In genomic region chr7:24133691-24134090, GRCh38 we compare ENCODE assay signal across 23 cellular contexts.
DNase-seq lines count a peak whose midpoint lies in the region; ATAC-seq and TF ChIP-seq lines count a peak whose summit lies in the region.
"Had no signal": no experiment of that assay in that cellular context is flagged by ENCODE, and none has a peak within 500 bp of the region (broad histone marks: within the 10 kb centered on the region; RNA-seq: fewer than 3 reads in every experiment).

No MANE protein-coding gene starts in this region.

- TF ChIP-seq POLR2A in testis (IDR thresholded peaks at IDR 0.05) (no peak), GM18505 (IDR thresholded peaks at IDR 0.05; ENCODE audit: borderline replicate concordance, extremely low read depth, insufficient read depth, insufficient read length) (no peak)

- no peaks in the 10 kb centered on the region for H3K4me1 ChIP-seq in testis
- H3K4me1 ChIP-seq: A549, upper lobe of left lung had no signal

- no peak overlapping the region for H3K4me3 Mint-ChIP-seq in activated naive CD8-positive, alpha-beta T cell treated with anti-CD3 and anti-CD28 coated beads, Interleukin-2, amount 10 ng/mL, durations not matched to agents 7 days and 5 days
- H3K4me3 Mint-ChIP-seq in activated naive CD8-positive, alpha-beta T cell treated with anti-CD3 and anti-CD28 coated beads, Interleukin-2, amount 50 U/mL, for 24 hours: no peak overlapping the region
- no peak overlapping the region for H3K4me3 Mint-ChIP-seq in memory B cell
- H3K4me3 Mint-ChIP-seq: activated T-helper 17 cell treated with anti-CD3 and anti-CD28 coated beads, Interleukin-2, amount 50 U/mL, for 72 hours; GM23338; neural progenitor cell had no signal

- no peak overlapping the region for H3K27ac ChIP-seq in testis
- H3K27ac ChIP-seq: A549, C4-2B, neural progenitor cell, spleen, upper lobe of left lung had no signal

- peak; percentile 56 for ATAC-seq in activated naive CD8-positive, alpha-beta T cell treated with anti-CD3 and anti-CD28 coated beads, Interleukin-2, amount 10 ng/mL, durations not matched to agents 7 days and 5 days (ENCODE audit: low read depth)
- no peak for ATAC-seq in activated naive CD8-positive, alpha-beta T cell treated with anti-CD3 and anti-CD28 coated beads, Interleukin-2, amount 50 U/mL, for 24 hours
- ATAC-seq in GM21423 (IDR thresholded peaks at IDR 0.05; ENCODE audit: unreplicated experiment): peak; percentile 48
- ATAC-seq in HG03139 (IDR thresholded peaks at IDR 0.05; ENCODE audit: unreplicated experiment): peak; percentile 44
- ATAC-seq in memory B cell (ENCODE audit: low read depth): peak; percentile 63
- ATAC-seq in GM18505 (IDR thresholded peaks at IDR 0.05; ENCODE audit: unreplicated experiment): no peak
- ATAC-seq: A549; activated T-helper 17 cell treated with anti-CD3 and anti-CD28 coated beads, Interleukin-2, amount 50 U/mL, for 72 hours; GM23338; left colon; Panc1 had no signal

- no peaks in the 10 kb centered on the region for H3K27me3 ChIP-seq in testis
- H3K27me3 ChIP-seq: neural progenitor cell, spleen, upper lobe of left lung had no signal

- no peak for DNase-seq in activated naive CD8-positive, alpha-beta T cell treated with anti-CD3 and anti-CD28 coated beads, Interleukin-2, amount 10 ng/mL, durations not matched to agents 7 days and 5 days
- DNase-seq in activated naive CD8-positive, alpha-beta T cell treated with anti-CD3 and anti-CD28 coated beads, Interleukin-2, amount 50 U/mL, for 24 hours: no peak
- DNase-seq in memory B cell (ENCODE audit: low spot score in 2 of 2) (no peak), testis (no peak), medulla oblongata (ENCODE audit: extremely low spot score) (no peak)
- DNase-seq: dermis blood vessel endothelial cell; left colon; midbrain; NCI-H1436; NCI-H2171; NCI-H69; spleen; stimulated activated naive CD4-positive, alpha-beta T cell; upper lobe of left lung had no signal

- no peak overlapping the region for H3K4me3 ChIP-seq in testis
- H3K4me3 ChIP-seq: A549, GM23338, neural progenitor cell, spleen, upper lobe of left lung had no signal

- peaks cover 17% of the 10 kb centered on the region for H3K4me1 Mint-ChIP-seq in activated naive CD8-positive, alpha-beta T cell treated with anti-CD3 and anti-CD28 coated beads, Interleukin-2, amount 10 ng/mL, durations not matched to agents 7 days and 5 days
- H3K4me1 Mint-ChIP-seq in activated naive CD8-positive, alpha-beta T cell treated with anti-CD3 and anti-CD28 coated beads, Interleukin-2, amount 50 U/mL, for 24 hours: peaks cover 5% of the 10 kb centered on the region
- peaks cover 10% of the 10 kb centered on the region for H3K4me1 Mint-ChIP-seq in memory B cell
- H3K4me1 Mint-ChIP-seq: GM23338 had no signal

- no peaks in the 10 kb centered on the region for H3K36me3 ChIP-seq in testis (ENCODE audit: low read depth, missing control alignments)
- H3K36me3 ChIP-seq: neural progenitor cell, spleen, upper lobe of left lung had no signal

- H3K9me3 Mint-ChIP-seq in activated naive CD8-positive, alpha-beta T cell treated with anti-CD3 and anti-CD28 coated beads, Interleukin-2, amount 10 ng/mL, durations not matched to agents 7 days and 5 days: no peaks in the 10 kb centered on the region
- H3K9me3 Mint-ChIP-seq in activated naive CD8-positive, alpha-beta T cell treated with anti-CD3 and anti-CD28 coated beads, Interleukin-2, amount 50 U/mL, for 24 hours: no peaks in the 10 kb centered on the region
- H3K9me3 Mint-ChIP-seq in memory B cell: no peaks in the 10 kb centered on the region
- H3K9me3 Mint-ChIP-seq: activated T-helper 17 cell treated with anti-CD3 and anti-CD28 coated beads, Interleukin-2, amount 50 U/mL, for 72 hours; GM23338; neural progenitor cell had no signal

- no peaks in the 10 kb centered on the region for H3K9me3 ChIP-seq in testis
- H3K9me3 ChIP-seq: A549, spleen, upper lobe of left lung had no signal

- H3K36me3 Mint-ChIP-seq in activated naive CD8-positive, alpha-beta T cell treated with anti-CD3 and anti-CD28 coated beads, Interleukin-2, amount 10 ng/mL, durations not matched to agents 7 days and 5 days: no peaks in the 10 kb centered on the region
- H3K36me3 Mint-ChIP-seq in activated naive CD8-positive, alpha-beta T cell treated with anti-CD3 and anti-CD28 coated beads, Interleukin-2, amount 50 U/mL, for 24 hours (ENCODE audit: low read depth): no peaks in the 10 kb centered on the region
- H3K36me3 Mint-ChIP-seq in memory B cell: no peaks in the 10 kb centered on the region
- H3K36me3 Mint-ChIP-seq: neural progenitor cell had no signal

- WGBS in testis, 2 donors: 77 to 84% methylated on average over 4 of the region's 4 CpGs

- intact Hi-C loops in testis (cut with DNase I; ENCODE audit: low total_unique reads): no loop called here

- no peak overlapping the region for H3K27ac Mint-ChIP-seq in activated naive CD8-positive, alpha-beta T cell treated with anti-CD3 and anti-CD28 coated beads, Interleukin-2, amount 10 ng/mL, durations not matched to agents 7 days and 5 days
- no peak overlapping the region for H3K27ac Mint-ChIP-seq in activated naive CD8-positive, alpha-beta T cell treated with anti-CD3 and anti-CD28 coated beads, Interleukin-2, amount 50 U/mL, for 24 hours
- no peak overlapping the region for H3K27ac Mint-ChIP-seq in memory B cell
- H3K27ac Mint-ChIP-seq: activated T-helper 17 cell treated with anti-CD3 and anti-CD28 coated beads, Interleukin-2, amount 50 U/mL, for 72 hours; GM23338; neural progenitor cell had no signal

- POLR2A ChIA-PET in activated naive CD8-positive, alpha-beta T cell treated with anti-CD3 and anti-CD28 coated beads, Interleukin-2, amount 10 ng/mL, durations not matched to agents 7 days and 5 days (lab: Charles Lee): no interaction called here

- peaks cover 32% of the 10 kb centered on the region for H3K27me3 Mint-ChIP-seq in activated naive CD8-positive, alpha-beta T cell treated with anti-CD3 and anti-CD28 coated beads, Interleukin-2, amount 10 ng/mL, durations not matched to agents 7 days and 5 days
- peaks cover 26% of the 10 kb centered on the region for H3K27me3 Mint-ChIP-seq in activated naive CD8-positive, alpha-beta T cell treated with anti-CD3 and anti-CD28 coated beads, Interleukin-2, amount 50 U/mL, for 24 hours
- peaks cover 3% of the 10 kb centered on the region for H3K27me3 Mint-ChIP-seq in memory B cell

- no peak for TF ChIP-seq CTCF in testis (IDR thresholded peaks at IDR 0.05)

Comparison
In these comparisons a context has a peak if more than half of its experiments do, and no peak if none do; other contexts are left out.
1. ATAC-seq: peak in activated naive CD8-positive, alpha-beta T cell treated with anti-CD3 and anti-CD28 coated beads, Interleukin-2, amount 10 ng/mL, durations not matched to agents 7 days and 5 days (single experiment), GM21423 (single experiment), HG03139 (single experiment) and memory B cell (single experiment); none in activated naive CD8-positive, alpha-beta T cell treated with anti-CD3 and anti-CD28 coated beads, Interleukin-2, amount 50 U/mL, for 24 hours (single experiment) and GM18505 (single experiment).